In the genomic region with DNA sequence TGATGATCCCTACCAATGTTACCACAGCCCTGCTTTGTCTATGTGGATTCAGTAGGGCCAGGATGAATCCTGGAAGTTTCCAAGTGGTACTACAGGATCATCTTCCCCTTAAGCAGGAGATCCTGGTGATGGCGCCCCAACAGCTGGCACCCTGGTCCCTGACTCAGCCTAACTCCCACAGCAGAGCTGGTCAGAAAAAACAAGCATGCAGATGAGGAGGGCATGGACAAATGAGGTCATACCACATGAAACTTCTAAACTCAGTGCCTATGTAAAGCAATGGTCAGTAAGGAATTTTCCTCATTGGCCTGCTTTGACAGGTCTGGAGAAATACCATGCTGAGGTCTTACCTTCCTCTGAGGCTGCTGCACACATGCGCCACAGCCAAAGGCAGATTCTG, we compare ENCODE assay signal across 24 cellular contexts.
A peak's percentile ranks its signal among the peaks of the same experiment; 100 is the strongest.
DNase-seq lines count a peak whose midpoint lies in the region; ATAC-seq and TF ChIP-seq lines count a peak whose summit lies in the region.
"Had no signal": no experiment of that assay in that cellular context is flagged by ENCODE, and none has a peak within 500 bp of the region (broad histone marks: within the 10 kb centered on the region; RNA-seq: fewer than 3 reads in every experiment).

No MANE protein-coding gene starts in this region.

- H3K36me3 ChIP-seq in breast epithelium (no peaks in the 10 kb centered on the region), mammary epithelial cell (ENCODE audit: insufficient read depth, low read length) (no peaks in the 10 kb centered on the region), skeletal muscle satellite cell (ENCODE audit: insufficient read depth, low read length) (no peaks in the 10 kb centered on the region), PC-3 (ENCODE audit: low read depth, low read length) (no peaks in the 10 kb centered on the region), PC-9 (ENCODE audit: low read depth) (no peaks in the 10 kb centered on the region)
- H3K36me3 ChIP-seq: BE2C, Peyer's patch had no signal

- TF ChIP-seq POLR2A in breast epithelium (IDR thresholded peaks at IDR 0.05): no peak

- no peaks in the 10 kb centered on the region for H3K9me3 ChIP-seq in breast epithelium
- no peaks in the 10 kb centered on the region for H3K9me3 ChIP-seq in mammary epithelial cell (replicated peaks; ENCODE audit: insufficient read depth, low read length)
- H3K9me3 ChIP-seq in skeletal muscle satellite cell (replicated peaks; ENCODE audit: low read length): no peaks in the 10 kb centered on the region
- no peaks in the 10 kb centered on the region for H3K9me3 ChIP-seq in PC-3 (ENCODE audit: low read length)
- H3K9me3 ChIP-seq in PC-9 (ENCODE audit: insufficient read depth, low read depth): no peaks in the 10 kb centered on the region
- H3K9me3 ChIP-seq: BE2C, Peyer's patch had no signal

- H3K9ac ChIP-seq in mammary epithelial cell (ENCODE audit: insufficient read depth, low read length): no peak overlapping the region
- peak overlapping the region; percentile 21 for H3K9ac ChIP-seq in skeletal muscle satellite cell (ENCODE audit: low read depth, low read length)
- H3K9ac ChIP-seq in PC-3 (ENCODE audit: low read length): no peak overlapping the region

- peak overlapping the region; percentile 66 for H3K27ac Mint-ChIP-seq in MCF 10A (ENCODE audit: low read depth, unreplicated experiment)
- H3K27ac Mint-ChIP-seq: CD4-positive, alpha-beta T cell; GM23338 had no signal

- H3K27me3 Mint-ChIP-seq in MCF 10A (ENCODE audit: insufficient read depth, unreplicated experiment): peaks cover 19% of the 10 kb centered on the region
- H3K27me3 Mint-ChIP-seq: CD4-positive, alpha-beta T cell had no signal

- intact Hi-C loops in MCF 10A (cut with micrococcal nuclease) (no loop called here), breast epithelium (cut with DNase I; ENCODE audit: low total_unique reads) (no loop called here), mammary epithelial cell (cut with micrococcal nuclease) (no loop called here), PC-3 (cut with micrococcal nuclease) (no loop called here), PC-9 (cut with micrococcal nuclease; ENCODE audit: unreplicated experiment) (no loop called here)

- no peak overlapping the region for H3K4me3 Mint-ChIP-seq in MCF 10A (ENCODE audit: unreplicated experiment)
- H3K4me3 Mint-ChIP-seq: CD4-positive, alpha-beta T cell; GM23338 had no signal

- no peak overlapping the region for H2AFZ ChIP-seq in mammary epithelial cell (ENCODE audit: low read depth, low read length)
- H2AFZ ChIP-seq in PC-3 (ENCODE audit: low read length): no peak overlapping the region
- no peak overlapping the region for H2AFZ ChIP-seq in PC-9
- H2AFZ ChIP-seq: GM23338 had no signal

- H3K9me2 ChIP-seq in PC-3 (replicated peaks; ENCODE audit: low read length) (no peaks in the 10 kb centered on the region), PC-9 (ENCODE audit: insufficient read depth) (no peaks in the 10 kb centered on the region)

- POLR2A ChIA-PET in MCF 10A (lab: Yijun Ruan, JAX) (no interaction called here), PC-3 (lab: Charles Lee; ENCODE audit: unreplicated experiment) (no interaction called here), PC-9 (lab: Charles Lee; ENCODE audit: unreplicated experiment) (no interaction called here)

- H3K4me1 Mint-ChIP-seq in MCF 10A (ENCODE audit: insufficient read depth, unreplicated experiment): peaks cover 12% of the 10 kb centered on the region

- TF ChIP-seq CTCF in MCF 10A (IDR thresholded peaks at IDR 0.05; ENCODE audit: unreplicated experiment) (no peak), breast epithelium (IDR thresholded peaks at IDR 0.05) (no peak), mammary epithelial cell (conservative IDR thresholded peaks at IDR 0.05 in 1 of 2, IDR thresholded peaks at IDR 0.05 in 1 of 2; ENCODE audit: extremely low read depth in 1 of 2, insufficient read depth in 1 of 2, low read depth in 1 of 2, low read length in 2 of 2) (no peak), PC-3 (conservative IDR thresholded peaks at IDR 0.05; ENCODE audit: low read depth, low read length) (no peak), PC-9 (conservative IDR thresholded peaks at IDR 0.05) (no peak)

- dilution Hi-C loops in mammary epithelial cell (cut with HindIII; ENCODE audit: low sequenced_read_pairs): no loop called here

- H3K79me2 ChIP-seq in mammary epithelial cell (ENCODE audit: insufficient read depth, low read length) (no peaks in the 10 kb centered on the region), PC-3 (ENCODE audit: low read length) (no peaks in the 10 kb centered on the region), PC-9 (ENCODE audit: low read depth) (no peaks in the 10 kb centered on the region)

- BruUV-seq in MCF 10A (replicated peaks; lab: Mats Ljungman, UMichigan) (no TSS peak), mammary epithelial cell (replicated peaks; lab: Mats Ljungman, UMichigan) (no TSS peak), PC-3 (replicated peaks; lab: Mats Ljungman, UMichigan) (no TSS peak), PC-9 (replicated peaks; lab: Mats Ljungman, UMichigan) (no TSS peak)

- H3K4me3 ChIP-seq in breast epithelium (no peak overlapping the region), mammary epithelial cell (replicated peaks in 1 of 3; ENCODE audit: insufficient read depth in 1 of 3, low read depth in 2 of 3, low read length in 3 of 3) (no peak overlapping the region), skeletal muscle satellite cell (ENCODE audit: low read length) (no peak overlapping the region), PC-3 (ENCODE audit: low read length) (no peak overlapping the region), PC-9 (no peak overlapping the region)
- H3K4me3 ChIP-seq: GM23338, Peyer's patch had no signal

- H3K27ac ChIP-seq in breast epithelium (no peak overlapping the region), mammary epithelial cell (ENCODE audit: insufficient read depth, low read depth, low read length) (no peak overlapping the region), PC-3 (ENCODE audit: low read length) (no peak overlapping the region), PC-9 (no peak overlapping the region)
- H3K27ac ChIP-seq: 22Rv1, Peyer's patch had no signal

- DNase-seq in MCF 10A (ENCODE audit: unreplicated experiment) (no peak), breast epithelium (ENCODE audit: low spot score in 2 of 2) (no peak), mammary epithelial cell (peak; percentile 1), PC-3 (no peak), NCI-H510A (lab: John Stamatoyannopoulos, UW) (no peak), PC-9 (no peak), NCI-H510A treated with DMSO at 0.1 percent for 48 hours (lab: John Stamatoyannopoulos, UW) (no peak)
- DNase-seq: BE2C; Calu3; CD4-positive, alpha-beta T cell; DMS79; GDM1; NCI-H1417 treated with DMSO at 0.1 percent for 48 hours; NCI-H1930; NCI-H2171; NCI-H446 treated with DMSO at 0.1 percent for 48 hours; NCI-H82; Peyer's patch; SHP77; T-helper 1 cell had no signal

- H3K4me2 ChIP-seq in mammary epithelial cell (ENCODE audit: insufficient read depth, low read depth, low read length) (no peak overlapping the region), skeletal muscle satellite cell (ENCODE audit: low read length) (peak overlapping the region; percentile 37), PC-3 (ENCODE audit: low read length) (no peak overlapping the region), PC-9 (no peak overlapping the region)
- H3K4me2 ChIP-seq: GM23338 had no signal

- 81% methylated on average over 2 of the region's 2 CpGs for WGBS in mammary epithelial cell (ENCODE audit: low coverage, missing lambda C conversion rate)

- no peaks in the 10 kb centered on the region for H3K9me3 Mint-ChIP-seq in MCF 10A (ENCODE audit: unreplicated experiment)
- H3K9me3 Mint-ChIP-seq: CD4-positive, alpha-beta T cell; GM23338 had no signal

- H3K27me3 ChIP-seq in breast epithelium: no peaks in the 10 kb centered on the region
- H3K27me3 ChIP-seq in mammary epithelial cell (ENCODE audit: insufficient read depth, low read length): no peaks in the 10 kb centered on the region
- peaks cover 3% of the 10 kb centered on the region for H3K27me3 ChIP-seq in skeletal muscle satellite cell (ENCODE audit: control insufficient read depth, insufficient read depth, low read length)
- peaks cover 4% of the 10 kb centered on the region for H3K27me3 ChIP-seq in PC-3 (ENCODE audit: low read length)
- H3K27me3 ChIP-seq in PC-9 (ENCODE audit: insufficient read depth, low read depth): peaks cover 12% of the 10 kb centered on the region; the same call in 1 of the 2 replicates
- H3K27me3 ChIP-seq: BE2C, Peyer's patch had no signal

- no peaks in the 10 kb centered on the region for H3F3A ChIP-seq in PC-3 (ENCODE audit: low read length, unreplicated experiment)
- no peaks in the 10 kb centered on the region for H3F3A ChIP-seq in PC-9 (ENCODE audit: insufficient read depth, low read depth)

- H3K4me1 ChIP-seq in breast epithelium: no peaks in the 10 kb centered on the region
- H3K4me1 ChIP-seq in mammary epithelial cell (ENCODE audit: insufficient read depth, low read length): no peaks in the 10 kb centered on the region
- H3K4me1 ChIP-seq in skeletal muscle satellite cell (ENCODE audit: control insufficient read depth, insufficient read depth, low read length): peaks cover 40% of the 10 kb centered on the region
- no peaks in the 10 kb centered on the region for H3K4me1 ChIP-seq in PC-3 (ENCODE audit: insufficient read depth, low read length)
- H3K4me1 ChIP-seq in PC-9 (replicated peaks; ENCODE audit: insufficient read depth): no peaks in the 10 kb centered on the region
- H3K4me1 ChIP-seq: BE2C, Peyer's patch had no signal

- H3K36me3 Mint-ChIP-seq in MCF 10A (ENCODE audit: insufficient read depth, unreplicated experiment): peaks cover 5% of the 10 kb centered on the region

- CTCF ChIA-PET in MCF 10A (lab: Yijun Ruan, JAX) (interaction anchor here (0.5 to 0.6 kb wide), 3 partner anchors 95 to 614 kb away, joined by 3 read pairs; no protein-coding TSS in a partner anchor), mammary epithelial cell (lab: Charles Lee; ENCODE audit: low non-redundant PET) (no interaction called here), PC-3 (lab: Charles Lee) (no interaction called here), PC-9 (lab: Charles Lee) (no interaction called here)

- ATAC-seq in PC-3: no peak
- ATAC-seq: GM23338, SK-N-SH treated with all-trans-retinoic acid at 6 μM for 48 hours had no signal

- H4K20me1 ChIP-seq in mammary epithelial cell (ENCODE audit: insufficient read depth, low read length): no peaks in the 10 kb centered on the region
- H4K20me1 ChIP-seq in PC-3 (ENCODE audit: low read length): no peaks in the 10 kb centered on the region
- no peaks in the 10 kb centered on the region for H4K20me1 ChIP-seq in PC-9 (ENCODE audit: insufficient read depth)

- in situ Hi-C loops in mammary epithelial cell (cut with MboI; ENCODE audit: low sequenced_read_pairs in 2 of 2): no loop called here
